8 cellular contexts compared by ENCODE assay signal in genomic region chr14:56117765-56118610, GRCh38. TPM values are rescaled to one million over a fixed set of nuclear protein-coding genes. Genes with fewer than 3 reads are reported as not detected.
DNase-seq lines count a peak whose midpoint lies in the region; ATAC-seq and TF ChIP-seq lines count a peak whose summit lies in the region.

Gene PELI2, plus strand, starts transcription at chr14:56118411. Its CDS starts 250 bp downstream, at chr14:56118661.

- H3K4me1 Mint-ChIP-seq in activated T-helper 17 cell treated with anti-CD3 and anti-CD28 coated beads, Interleukin-2, amount 50 U/mL, for 72 hours: peaks cover 23% of the 10 kb centered on the region
- peaks cover 22 to 64% (median 43%) of the 10 kb centered on the region in 4 donors for H3K4me1 Mint-ChIP-seq in naive thymus-derived CD8-positive, alpha-beta T cell
- peaks cover 32% of the 10 kb centered on the region for H3K4me1 Mint-ChIP-seq in stimulated activated memory B cell treated with anti-CD40 and anti-IgM and Interleukin-4, amounts not matched to agents 10 μg/mL and 1 μg/mL and 100 μg/mL, for 72 hours

- peaks cover 16% of the 10 kb centered on the region for H3K27me3 Mint-ChIP-seq in activated T-helper 17 cell treated with anti-CD3 and anti-CD28 coated beads, Interleukin-2, amount 50 U/mL, for 72 hours
- peaks cover 0 to 7% (median 2%) of the 10 kb centered on the region in 5 donors for H3K27me3 Mint-ChIP-seq in naive thymus-derived CD8-positive, alpha-beta T cell
- peaks cover 15% of the 10 kb centered on the region for H3K27me3 Mint-ChIP-seq in stimulated activated memory B cell treated with anti-CD40 and anti-IgM and Interleukin-4, amounts not matched to agents 10 μg/mL and 1 μg/mL and 100 μg/mL, for 72 hours

- peak within 1 kb of the TSS; percentile 78 for H3K27ac ChIP-seq in fibroblast of lung (ENCODE audit: insufficient read depth, low read length)

- POLR2A ChIA-PET in naive thymus-derived CD8-positive, alpha-beta T cell (lab: Charles Lee): interaction anchor here (0.6 to 1.7 kb wide), 10 partner anchors 10 to 1216 kb away, joined by 3 to 8 read pairs (median 4); no protein-coding TSS in a partner anchor

- peak; percentile 59 for ATAC-seq in GM21526 (IDR thresholded peaks at IDR 0.05; ENCODE audit: low FRiP score, unreplicated experiment)
- ATAC-seq in activated T-helper 17 cell treated with anti-CD3 and anti-CD28 coated beads, Interleukin-2, amount 50 U/mL, for 72 hours (replicated peaks): peak; percentile 60
- peak; percentile 79 to 82 for ATAC-seq in naive thymus-derived CD8-positive, alpha-beta T cell
- peak; percentile 94 for ATAC-seq in stimulated activated memory B cell treated with anti-CD40 and anti-IgM and Interleukin-4, amounts not matched to agents 10 μg/mL and 1 μg/mL and 100 μg/mL, for 72 hours

- no peaks in the 10 kb centered on the region for H3K9me3 ChIP-seq in fibroblast of lung (ENCODE audit: control insufficient read depth, insufficient read depth, low read depth, low read length)

- H3K4me3 ChIP-seq in Jurkat, Clone E6-1 (ENCODE audit: low read length): peak within 1 kb of the TSS; percentile 90
- peak within 1 kb of the TSS; percentile 74 to 87 (median 84) for H3K4me3 ChIP-seq in fibroblast of lung (replicated peaks in 1 of 4; ENCODE audit: control extremely low read depth in 1 of 4, insufficient read depth in 1 of 4, low read depth in 3 of 4, low read length in 4 of 4)

- peak within 1 kb of the TSS; percentile 83 for H3K27ac Mint-ChIP-seq in activated T-helper 17 cell treated with anti-CD3 and anti-CD28 coated beads, Interleukin-2, amount 50 U/mL, for 72 hours
- H3K27ac Mint-ChIP-seq in naive thymus-derived CD8-positive, alpha-beta T cell: peak within 1 kb of the TSS; percentile 83 to 99 (median 98)
- H3K27ac Mint-ChIP-seq in stimulated activated memory B cell treated with anti-CD40 and anti-IgM and Interleukin-4, amounts not matched to agents 10 μg/mL and 1 μg/mL and 100 μg/mL, for 72 hours: peak within 1 kb of the TSS; percentile 92

- DNase-seq in COLO668 (lab: John Stamatoyannopoulos, UW; ENCODE audit: unreplicated experiment): peak; percentile 91
- peak; percentile 74 for DNase-seq in Jurkat, Clone E6-1 (ENCODE audit: low read depth, low spot score)
- peak; percentile 50 for DNase-seq in RPMI7951 (ENCODE audit: low read depth)
- peak; percentile 76 to 78 for DNase-seq in fibroblast of lung (ENCODE audit: low read depth in 2 of 2)
- peak; percentile 77 to 92 (median 86) for DNase-seq in naive thymus-derived CD8-positive, alpha-beta T cell

- H4K20me1 ChIP-seq in fibroblast of lung (ENCODE audit: control insufficient read depth, extremely low read depth, insufficient read depth, low read length): no peaks in the 10 kb centered on the region

- H3K9me3 Mint-ChIP-seq in activated T-helper 17 cell treated with anti-CD3 and anti-CD28 coated beads, Interleukin-2, amount 50 U/mL, for 72 hours: no peaks in the 10 kb centered on the region
- no peaks in the 10 kb centered on the region for H3K9me3 Mint-ChIP-seq in naive thymus-derived CD8-positive, alpha-beta T cell
- no peaks in the 10 kb centered on the region for H3K9me3 Mint-ChIP-seq in stimulated activated memory B cell treated with anti-CD40 and anti-IgM and Interleukin-4, amounts not matched to agents 10 μg/mL and 1 μg/mL and 100 μg/mL, for 72 hours

- no peaks in the 10 kb centered on the region for H3K27me3 ChIP-seq in fibroblast of lung (ENCODE audit: control insufficient read depth, insufficient read depth, low read length)

- H2AFZ ChIP-seq in fibroblast of lung (ENCODE audit: low read length): peak within 1 kb of the TSS; percentile 76

- H3K36me3 Mint-ChIP-seq in activated T-helper 17 cell treated with anti-CD3 and anti-CD28 coated beads, Interleukin-2, amount 50 U/mL, for 72 hours (ENCODE audit: low read depth): no peaks in the 10 kb centered on the region
- H3K36me3 Mint-ChIP-seq in naive thymus-derived CD8-positive, alpha-beta T cell: no peaks in the 10 kb centered on the region
- H3K36me3 Mint-ChIP-seq in stimulated activated memory B cell treated with anti-CD40 and anti-IgM and Interleukin-4, amounts not matched to agents 10 μg/mL and 1 μg/mL and 100 μg/mL, for 72 hours: no peaks in the 10 kb centered on the region

- peak within 1 kb of the TSS; percentile 87 for H3K4me3 Mint-ChIP-seq in activated T-helper 17 cell treated with anti-CD3 and anti-CD28 coated beads, Interleukin-2, amount 50 U/mL, for 72 hours
- H3K4me3 Mint-ChIP-seq in naive thymus-derived CD8-positive, alpha-beta T cell: peak within 1 kb of the TSS; percentile 92 to 96 (median 94)
- peak within 1 kb of the TSS; percentile 96 for H3K4me3 Mint-ChIP-seq in stimulated activated memory B cell treated with anti-CD40 and anti-IgM and Interleukin-4, amounts not matched to agents 10 μg/mL and 1 μg/mL and 100 μg/mL, for 72 hours

- peaks cover 19% of the 10 kb centered on the region for H3K79me2 ChIP-seq in fibroblast of lung (ENCODE audit: control insufficient read depth, insufficient read depth, low read length)

- no peak for TF ChIP-seq CTCF in fibroblast of lung (conservative IDR thresholded peaks at IDR 0.05 in 1 of 2, IDR thresholded peaks at IDR 0.05 in 1 of 2; ENCODE audit: low read depth in 1 of 2, low read length in 2 of 2)

- H3K4me2 ChIP-seq in fibroblast of lung (ENCODE audit: extremely low read depth, insufficient read depth, low read length): peak within 1 kb of the TSS; percentile 99

- peak within 1 kb of the TSS; percentile 79 for H3K9ac ChIP-seq in fibroblast of lung (ENCODE audit: insufficient read depth, low read length)

- no peaks in the 10 kb centered on the region for H3K36me3 ChIP-seq in fibroblast of lung (ENCODE audit: control insufficient read depth, insufficient read depth, low read length)

- peaks cover 5% of the 10 kb centered on the region for H3K4me1 ChIP-seq in fibroblast of lung (ENCODE audit: control insufficient read depth, extremely low read depth, insufficient read depth, low read length)

RNA-seq across cellular contexts. Expression of gene PELI2, which starts in this region (rescaled TPM):
- 9.9 TPM for polyA plus RNA-seq in Jurkat, Clone E6-1 (2012; ENCODE audit: insufficient read depth, insufficient read length)
- total RNA-seq in RPMI7951 (2014; rRNA removed; shearing (Covaris generic)): 0.59 and 0.84 TPM in 2 replicates
- 1 to 10 TPM; 1.0 to 2.3 TPM for total RNA-seq in activated T-helper 17 cell treated with anti-CD3 and anti-CD28 coated beads, Interleukin-2, amount 50 U/mL, for 72 hours
- 28.5 and 29.2 TPM in 2 replicates for total RNA-seq in fibroblast of lung
- polyA plus RNA-seq in fibroblast of lung: 15.5 and 17.5 TPM in 2 replicates
- polyA plus RNA-seq in fibroblast of lung (2012): 4.4 and 6.1 TPM in 2 replicates
- polyA minus RNA-seq in fibroblast of lung (ENCODE audit: low replicate concordance): 3.6 and 16.3 TPM in 2 replicates
- 10 to 100 TPM; 13.1 to 14.1 TPM for total RNA-seq in naive thymus-derived CD8-positive, alpha-beta T cell
- polyA plus RNA-seq in naive thymus-derived CD8-positive, alpha-beta T cell: 1 to 10 TPM in 2 of 3 donors, under 1 TPM in 1; 0.91 to 1.9 (median 1.0) TPM

Comparison
In these comparisons a context has a peak if more than half of its experiments do, and no peak if none do; other contexts are left out.
1. Peak in every context shown above with its lines: DNase-seq, ATAC-seq, H3K4me3 ChIP-seq and H3K27ac ChIP-seq.
2. Peak in DNase-seq in RPMI7951; RNA of the gene not detected or under 1 TPM.